Comparison of ENCODE assay signal across 24 cellular contexts in the genomic region with DNA sequence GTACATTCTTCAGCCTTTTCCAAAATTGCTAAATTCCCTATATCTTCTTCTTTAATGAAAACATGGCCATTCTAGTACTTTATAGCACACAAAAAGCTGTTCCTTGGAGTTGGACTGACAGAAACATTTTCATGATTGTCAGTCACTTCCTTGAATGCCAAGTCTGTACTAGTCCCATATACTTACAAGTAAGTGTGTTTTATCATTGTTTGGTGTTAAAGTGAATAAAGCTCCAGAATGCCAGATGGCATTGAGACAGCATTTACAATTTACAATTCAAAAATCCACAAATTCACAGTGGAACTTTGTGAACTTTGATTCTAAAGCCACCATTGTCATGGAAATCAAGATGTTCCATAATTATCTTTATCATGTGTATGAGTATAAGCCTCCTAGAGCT. TPM values are rescaled to one million over a fixed set of nuclear protein-coding genes. Genes with fewer than 3 reads are reported as not detected.
"Had no signal": no experiment of that assay in that cellular context is flagged by ENCODE, and none has a peak within 500 bp of the region (broad histone marks: within the 10 kb centered on the region; RNA-seq: fewer than 3 reads in every experiment).

No MANE protein-coding gene starts in this region.

- H3K4me3 Mint-ChIP-seq: IgD-negative memory B cell, T-cell had no signal

- H3K4me3 ChIP-seq: K562 had no signal

- H3K9me3 Mint-ChIP-seq: T-cell had no signal

- H3K27ac ChIP-seq: HL-60, KMS-11, RWPE1 had no signal

- H3K9ac ChIP-seq: KMS-11, SK-N-SH had no signal

- DNase-seq: Kasumi-1, MV-4-11, NCI-H1048, NCI-H1105, NCI-H1417, NCI-H1436 treated with DMSO at 0.1 percent for 48 hours, NCI-H1694, NCI-H187 treated with DMSO at 0.1 percent for 48 hours, NCI-H2029 treated with DMSO at 0.1 percent for 48 hours, NCI-H2171 treated with DMSO at 0.1 percent for 48 hours, NCI-H345, NCI-H446 treated with DMSO at 0.1 percent for 48 hours, NCI-H524 treated with DMSO at 0.1 percent for 48 hours, NCI-H69, NCI-H774, SHP77, SK-N-SH, SW 1271, T-cell had no signal

- H3K4me1 Mint-ChIP-seq: IgD-negative memory B cell, T-cell had no signal

- H3K27me3 Mint-ChIP-seq: IgD-negative memory B cell, T-cell had no signal

- H3K4me2 ChIP-seq: KMS-11, SK-N-SH had no signal

- H3K9me3 ChIP-seq: SK-N-SH had no signal

- H3K36me3 Mint-ChIP-seq: IgD-negative memory B cell, T-cell had no signal

- H3K27ac Mint-ChIP-seq: IgD-negative memory B cell, T-cell had no signal

RNA-seq across cellular contexts. Expression of a gene that starts 36.5 kb away (rescaled TPM):
- total RNA-seq: T-cell had no signal
- polyA plus RNA-seq: IgD-negative memory B cell had no signal
